Comparison of ENCODE assay signal across 1 cellular context in the genomic region with DNA sequence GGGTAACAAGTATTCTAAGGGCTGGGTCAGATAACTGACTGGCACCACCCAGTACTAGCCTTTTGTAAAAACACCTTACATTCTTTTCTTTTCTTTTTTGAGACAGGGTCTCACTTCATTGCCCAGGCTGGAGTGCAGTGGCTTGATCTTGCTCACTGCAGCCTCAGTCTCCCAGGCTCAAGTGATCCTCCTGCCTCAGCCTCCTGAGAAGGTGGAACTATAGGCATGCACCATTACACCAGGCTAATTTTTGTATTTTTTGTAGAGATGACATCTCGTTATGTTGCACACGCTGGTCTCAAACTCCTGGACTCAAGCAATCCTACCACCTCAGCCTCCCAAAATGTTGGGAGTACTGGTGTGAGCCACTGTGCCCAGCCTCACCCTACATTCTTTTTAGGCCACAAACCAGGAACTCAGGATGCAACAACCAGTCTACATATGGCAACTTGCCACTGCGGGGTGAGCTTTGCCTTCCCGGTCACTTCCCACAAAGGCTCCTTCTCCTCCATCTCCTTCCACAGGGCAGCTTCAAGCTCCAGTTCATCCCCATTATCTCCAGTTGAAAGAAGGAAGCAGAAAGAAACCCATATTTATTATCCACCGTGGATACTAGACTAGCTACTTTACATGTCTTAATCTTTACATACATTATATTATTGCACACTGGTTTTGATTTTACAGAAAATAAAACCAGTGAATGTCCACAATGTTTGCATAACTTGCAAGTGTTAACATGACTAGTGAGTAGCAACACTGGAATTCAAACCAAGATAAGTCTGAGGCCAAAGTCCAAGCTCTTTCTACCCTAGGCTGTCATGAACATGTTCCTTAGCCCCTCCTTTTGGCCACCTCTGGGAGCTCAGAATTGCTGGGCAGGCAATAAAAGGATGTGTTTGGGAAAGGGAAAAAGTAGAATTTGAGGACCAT.
A peak's percentile ranks its signal among the peaks of the same experiment; 100 is the strongest.
TF ChIP-seq lines count a peak whose summit lies in the region.

No MANE protein-coding gene starts in this region.

TF ChIP-seq in endothelial cell of umbilical vein, 7 proteins besides CTCF, POLR2A, EP300 and RAD21:
- TF ChIP-seq FOS (IDR thresholded peaks at IDR 0.05; ENCODE audit: borderline replicate concordance, insufficient read depth, low read length), result no peak
- peak; percentile 25 for TF ChIP-seq GATA2 (IDR thresholded peaks at IDR 0.05; ENCODE audit: insufficient read depth, insufficient read length, low read depth, low read length)
